12 cellular contexts compared by ENCODE assay signal in the genomic region with DNA sequence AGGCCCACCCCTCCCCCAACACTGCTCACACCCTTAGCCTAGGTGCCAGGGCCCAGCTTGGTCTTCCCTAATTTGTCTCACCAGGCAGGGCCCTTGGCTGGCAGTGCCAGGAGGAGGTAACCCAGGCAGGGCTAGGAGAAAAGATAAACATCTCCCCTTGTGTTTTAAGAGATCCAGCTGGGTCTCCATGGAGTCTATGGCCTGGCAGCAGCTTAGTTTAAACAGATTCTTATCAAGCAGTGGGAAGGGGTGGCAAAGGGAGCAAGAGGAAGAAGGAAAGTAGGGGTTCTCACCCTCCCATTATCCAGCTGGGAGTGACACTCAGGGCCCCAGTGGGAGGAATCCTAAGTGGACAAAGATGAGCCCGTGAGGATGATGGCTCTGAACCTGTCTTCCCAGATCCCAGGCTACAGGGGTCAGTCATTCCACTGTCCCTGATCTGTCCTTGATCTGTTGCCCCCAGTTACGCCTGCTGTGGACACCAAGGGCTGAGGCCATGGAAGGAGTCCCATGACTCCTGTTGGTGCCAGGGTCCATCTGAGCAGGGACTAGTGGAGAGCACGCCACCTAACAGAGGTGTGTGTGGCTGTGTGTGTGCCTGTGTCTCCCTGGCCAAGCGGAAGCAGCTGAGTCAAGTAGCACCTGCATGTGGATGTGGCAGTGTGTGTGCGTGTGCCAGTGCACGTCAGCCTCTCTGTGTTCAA. TPM values are rescaled to one million over a fixed set of nuclear protein-coding genes. Genes with fewer than 3 reads are reported as not detected.
DNase-seq lines count a peak whose midpoint lies in the region; TF ChIP-seq lines count a peak whose summit lies in the region.
"Had no signal": no experiment of that assay in that cellular context is flagged by ENCODE, and none has a peak within 500 bp of the region (broad histone marks: within the 10 kb centered on the region; RNA-seq: fewer than 3 reads in every experiment).

No MANE protein-coding gene starts in this region.

- in situ Hi-C loops in transverse colon (cut with MboI; ENCODE audit: low pct_ligation_motif_present in 1 of 4, low pct_unique_long_range_greater_than_20kb in 1 of 4, low sequenced_read_pairs in 3 of 4), result no loop called here

- no peaks in the 10 kb centered on the region for H3K36me3 Mint-ChIP-seq in nephron progenitor cell (ENCODE audit: low read depth)
- H3K36me3 Mint-ChIP-seq: CD4-positive, alpha-beta memory T cell had no signal

- H3K27ac Mint-ChIP-seq in nephron progenitor cell, result peak overlapping the region; percentile 98
- H3K27ac Mint-ChIP-seq: CD4-positive, alpha-beta memory T cell had no signal

- CTCF ChIA-PET in SK-N-SH (lab: Yijun Ruan, JAX), result interaction anchor here (0.6 to 3.6 kb wide), 7 partner anchors 17 to 76 kb away, joined by 3 to 14 read pairs (median 4); no protein-coding TSS in a partner anchor

- intact Hi-C loops in transverse colon (cut with DNase I; ENCODE audit: low total_unique reads), result no loop called here

- TF ChIP-seq EP300 in SK-N-SH (IDR thresholded peaks at IDR 0.05; ENCODE audit: borderline replicate concordance in 1 of 2, low read depth in 1 of 2, low read length in 1 of 2) (no peak; a peak in 1 of 4 replicates), transverse colon (IDR thresholded peaks at IDR 0.05; ENCODE audit: low read depth) (no peak)

- H3K27me3 ChIP-seq in SK-N-SH (ENCODE audit: insufficient read depth) (no peaks in the 10 kb centered on the region), transverse colon (no peaks in the 10 kb centered on the region)

- 89% methylated on average over 3 of the region's 6 CpGs for WGBS in SK-N-SH (ENCODE audit: low lambda C conversion rate)
- 88% methylated on average over 6 of the region's 6 CpGs; no CpG with 5 or more reads in 1 of the 2 donors for WGBS in transverse colon (ENCODE audit: low coverage in 1 of 2), 2 donors

- peak overlapping the region; percentile 9 for H3K4me3 Mint-ChIP-seq in nephron progenitor cell
- H3K4me3 Mint-ChIP-seq: CD4-positive, alpha-beta memory T cell had no signal

- no peak for TF ChIP-seq POLR2A in transverse colon (IDR thresholded peaks at IDR 0.05)

- H3K9ac ChIP-seq in SK-N-SH, result no peak overlapping the region

- no peaks in the 10 kb centered on the region for H3K9me2 ChIP-seq in SK-N-SH

- H3K4me1 Mint-ChIP-seq in nephron progenitor cell, result peaks cover 82% of the 10 kb centered on the region
- H3K4me1 Mint-ChIP-seq: CD4-positive, alpha-beta memory T cell had no signal

- no peaks in the 10 kb centered on the region for H3K9me3 Mint-ChIP-seq in nephron progenitor cell
- H3K9me3 Mint-ChIP-seq: CD4-positive, alpha-beta memory T cell had no signal

- H3K27ac ChIP-seq in SK-N-SH (ENCODE audit: low read depth in 2 of 2, low read length in 1 of 2) (peak overlapping the region; percentile 69 to 93; a peak in 3 of 4 replicates), transverse colon (no peak overlapping the region), caudate nucleus (ENCODE audit: low read depth, low read length) (no peak overlapping the region)
- H3K27ac ChIP-seq: esophagus muscularis mucosa had no signal

- H3K36me3 ChIP-seq in SK-N-SH (replicated peaks in 1 of 2; ENCODE audit: control insufficient read depth in 1 of 2, insufficient read depth in 2 of 2, low read length in 1 of 2) (no peaks in the 10 kb centered on the region), transverse colon (no peaks in the 10 kb centered on the region)
- H3K36me3 ChIP-seq: esophagus muscularis mucosa had no signal

- H3K9me3 ChIP-seq in SK-N-SH (no peaks in the 10 kb centered on the region), transverse colon (no peaks in the 10 kb centered on the region)
- H3K9me3 ChIP-seq: esophagus muscularis mucosa had no signal

- DNase-seq in D341Med (ENCODE audit: low spot score) (peak; percentile 32), NCI-H1092 (lab: John Stamatoyannopoulos, UW) (peak; percentile 88), SK-N-SH (peak; percentile 69), nephron progenitor cell (no peak), transverse colon (no peak), caudate nucleus (lab: John Stamatoyannopoulos, UW) (no peak), GM10266 (ENCODE audit: extremely low spot score) (no peak)
- no peak for DNase-seq in activated CD4-positive, alpha-beta T cell treated with anti-CD3 and anti-CD28 coated beads for 1 hour
- DNase-seq: activated CD4-positive, alpha-beta T cell treated with anti-CD3 and anti-CD28 coated beads for 48 hours; activated gamma-delta T cell; CD4-positive, alpha-beta memory T cell had no signal

- H3K79me2 ChIP-seq in SK-N-SH (ENCODE audit: insufficient read depth), result no peaks in the 10 kb centered on the region

- H3K4me1 ChIP-seq in SK-N-SH (ENCODE audit: control insufficient read depth in 1 of 2, insufficient read depth in 2 of 2, low read depth in 1 of 2, low read length in 1 of 2) (peaks cover 20 to 30% of the 10 kb centered on the region in 2 experiments), transverse colon (peaks cover 0 to 5% (median 0%) of the 10 kb centered on the region in 4 donors)

- H3K4me3 ChIP-seq in SK-N-SH (ENCODE audit: low read depth in 2 of 2, low read length in 1 of 2), result no peak overlapping the region
- no peak overlapping the region for H3K4me3 ChIP-seq in transverse colon
- H3K4me3 ChIP-seq: esophagus muscularis mucosa had no signal

- peaks cover 3% of the 10 kb centered on the region for H3K27me3 Mint-ChIP-seq in nephron progenitor cell (ENCODE audit: low read depth, poor library complexity)

- H3K4me2 ChIP-seq in SK-N-SH, result peak overlapping the region; percentile 70

- POLR2A ChIA-PET in SK-N-SH (lab: Yijun Ruan, JAX), result interaction anchor here (1.6 kb wide), 1 partner anchor 52 kb away, joined by 5 read pairs; the partner anchor contains the start of gene FZD2

- no peaks in the 10 kb centered on the region for H4K20me1 ChIP-seq in SK-N-SH (ENCODE audit: insufficient read depth)

- no peak for TF ChIP-seq RAD21 in SK-N-SH (IDR thresholded peaks at IDR 0.05; ENCODE audit: low read length)

- H2AFZ ChIP-seq in SK-N-SH (ENCODE audit: low read depth), result peak overlapping the region; percentile 74; the same call in 1 of the 2 replicates

- no peaks in the 10 kb centered on the region for H3F3A ChIP-seq in SK-N-SH (replicated peaks; ENCODE audit: insufficient read depth)

- TF ChIP-seq CTCF in SK-N-SH (IDR thresholded peaks at IDR 0.05), result no peak
- TF ChIP-seq CTCF in nephron progenitor cell (IDR thresholded peaks at IDR 0.05), result no peak
- no peak for TF ChIP-seq CTCF in transverse colon (IDR thresholded peaks at IDR 0.05)
- TF ChIP-seq CTCF in GM10266 (IDR thresholded peaks at IDR 0.05; ENCODE audit: control insufficient read depth, insufficient read depth, low read depth, missing control alignments), result no peak

TF ChIP-seq in SK-N-SH, 30 proteins besides CTCF, POLR2A, EP300 and RAD21:
- peak; percentile 83 for TF ChIP-seq GATA2 (CRISPR knock-in tag; IDR thresholded peaks at IDR 0.05)
- TF ChIP-seq, protein P1, sequence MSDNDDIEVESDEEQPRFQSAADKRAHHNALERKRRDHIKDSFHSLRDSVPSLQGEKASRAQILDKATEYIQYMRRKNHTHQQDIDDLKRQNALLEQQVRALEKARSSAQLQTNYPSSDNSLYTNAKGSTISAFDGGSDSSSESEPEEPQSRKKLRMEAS (IDR thresholded peaks at IDR 0.05; ENCODE audit: low read depth), result no peak
- TF ChIP-seq, protein P2, sequence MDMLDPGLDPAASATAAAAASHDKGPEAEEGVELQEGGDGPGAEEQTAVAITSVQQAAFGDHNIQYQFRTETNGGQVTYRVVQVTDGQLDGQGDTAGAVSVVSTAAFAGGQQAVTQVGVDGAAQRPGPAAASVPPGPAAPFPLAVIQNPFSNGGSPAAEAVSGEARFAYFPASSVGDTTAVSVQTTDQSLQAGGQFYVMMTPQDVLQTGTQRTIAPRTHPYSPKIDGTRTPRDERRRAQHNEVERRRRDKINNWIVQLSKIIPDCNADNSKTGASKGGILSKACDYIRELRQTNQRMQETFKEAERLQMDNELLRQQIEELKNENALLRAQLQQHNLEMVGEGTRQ (IDR thresholded peaks at IDR 0.05; ENCODE audit: borderline replicate concordance, low read depth, low read length), result no peak
- TF ChIP-seq JUND (IDR thresholded peaks at IDR 0.05), result no peak
- TF ChIP-seq YY1 (IDR thresholded peaks at IDR 0.05; ENCODE audit: low read depth), result no peak
- no peak for TF ChIP-seq RFX5 (IDR thresholded peaks at IDR 0.05; ENCODE audit: low read length)
- TF ChIP-seq NFIC (IDR thresholded peaks at IDR 0.05; ENCODE audit: borderline replicate concordance), result no peak
- no peak for TF ChIP-seq POLR2AphosphoS5 (IDR thresholded peaks at IDR 0.05; ENCODE audit: low read depth, low read length)
- no peak for TF ChIP-seq USF1 (IDR thresholded peaks at IDR 0.05; ENCODE audit: borderline replicate concordance, low read depth)
- TF ChIP-seq SIN3A (IDR thresholded peaks at IDR 0.05; ENCODE audit: borderline replicate concordance, low read depth, low read length), result no peak
- no peak for TF ChIP-seq RXRA (IDR thresholded peaks at IDR 0.05; ENCODE audit: borderline replicate concordance, low read depth)
- TF ChIP-seq TAF1 (IDR thresholded peaks at IDR 0.05; ENCODE audit: borderline replicate concordance, low read depth, low read length), result no peak
- TF ChIP-seq MXI1 (IDR thresholded peaks at IDR 0.05; ENCODE audit: low read depth, low read length), result 0 out of 2 replicates have a peak, but pooled peaks have one; percentile 20
TF ChIP-seq in SK-N-SH: peak in this region for 2.

RNA-seq across cellular contexts. Expression of gene MEIOC, which starts 47.4 kb away (rescaled TPM):
- 1.2 and 1.3 TPM in 2 replicates for polyA plus RNA-seq in SK-N-SH (2012; rRNA removed)
- polyA plus RNA-seq in SK-N-SH (2012; cell fraction: cytosol; rRNA removed), result 1.8 and 2.2 TPM in 2 replicates
- 1.3 and 1.6 TPM in 2 replicates for polyA plus RNA-seq in SK-N-SH (2012; cell fraction: nucleus; rRNA removed)
- total RNA-seq in transverse colon, result not detected
- total RNA-seq: CD4-positive, alpha-beta memory T cell had no signal

RNA-seq across cellular contexts. Expression of gene FZD2, which starts 51.6 kb away (rescaled TPM):
- polyA plus RNA-seq in SK-N-SH (2012; rRNA removed), result 28.9 and 35.1 TPM in 2 replicates
- 12.4 and 23.5 TPM in 2 replicates for polyA plus RNA-seq in SK-N-SH (2012; cell fraction: cytosol; rRNA removed)
- polyA plus RNA-seq in SK-N-SH (2012; cell fraction: nucleus; rRNA removed), result 17.0 and 19.2 TPM in 2 replicates
- 1 to 10 TPM in 1 of 4 donors, under 1 TPM in 1, not detected in 2; 0.41 to 1.3 TPM for total RNA-seq in transverse colon
- total RNA-seq: CD4-positive, alpha-beta memory T cell had no signal
- polyA plus RNA-seq: CD4-positive, alpha-beta memory T cell had no signal

Comparison
In these comparisons a context has a peak if more than half of its experiments do, and no peak if none do; other contexts are left out.
1. DNase-seq: peak in D341Med (single experiment), NCI-H1092 (single experiment) and SK-N-SH (single experiment); none in nephron progenitor cell (single experiment), transverse colon (single experiment), caudate nucleus (0 of 61), GM10266 (single experiment) and activated CD4-positive, alpha-beta T cell treated with anti-CD3 and anti-CD28 coated beads for 1 hour (single experiment).
2. H3K27ac ChIP-seq: peak in SK-N-SH (2 of 2); none in transverse colon (0 of 4) and caudate nucleus (single experiment).